ENCODE assay signal across 9 cellular contexts in genomic region chr6:72522735-72523141, GRCh38.
DNase-seq lines count a peak whose midpoint lies in the region; ATAC-seq and TF ChIP-seq lines count a peak whose summit lies in the region.
"Had no signal": no experiment of that assay in that cellular context is flagged by ENCODE, and none has a peak within 500 bp of the region (broad histone marks: within the 10 kb centered on the region; RNA-seq: fewer than 3 reads in every experiment).

No MANE protein-coding gene starts in this region.

- H3K9ac ChIP-seq in KMS-11: no peak overlapping the region

- intact Hi-C loops in activated T-helper 2 cell treated with anti-CD3 and anti-CD28 coated beads, Interferon-gamma antibody, Interleukin-2, Interleukin-4, amounts not matched to agents 10 μg/mL and 5 μg/mL and 100 μg/mL, durations not matched to agents 14 hours and 24 hours and 36 hours (cut with micrococcal nuclease): no loop called here

- H3K27ac ChIP-seq in KMS-11: no peak overlapping the region

- no peak overlapping the region for H3K4me3 ChIP-seq in KMS-11 (IDR thresholded peaks at IDR 0.05; ENCODE audit: insufficient read depth, low read depth, low read length)

- no peaks in the 10 kb centered on the region for H3K9me3 Mint-ChIP-seq in activated naive CD8-positive, alpha-beta T cell treated with anti-CD3 and anti-CD28 coated beads for 36 hours
- no peaks in the 10 kb centered on the region for H3K9me3 Mint-ChIP-seq in activated T-helper 2 cell treated with anti-CD3 and anti-CD28 coated beads, Interferon-gamma antibody, Interleukin-2, Interleukin-4, amounts not matched to agents 10 μg/mL and 5 μg/mL and 100 μg/mL, durations not matched to agents 14 hours and 24 hours and 36 hours
- H3K9me3 Mint-ChIP-seq: nephron had no signal

- H3K36me3 ChIP-seq in KMS-11 (ENCODE audit: insufficient read depth): no peaks in the 10 kb centered on the region

- H3K79me2 ChIP-seq in KMS-11 (ENCODE audit: insufficient read depth, low read depth): no peaks in the 10 kb centered on the region

- TF ChIP-seq CTCF in KMS-11 (conservative IDR thresholded peaks at IDR 0.05; ENCODE audit: low read depth, low read length): 0 out of 2 replicates have a peak, but pooled peaks have one; percentile 10

- H4K20me1 ChIP-seq in KMS-11 (ENCODE audit: insufficient read depth): no peaks in the 10 kb centered on the region

- no peak overlapping the region for H3K4me3 Mint-ChIP-seq in activated naive CD8-positive, alpha-beta T cell treated with anti-CD3 and anti-CD28 coated beads for 36 hours
- H3K4me3 Mint-ChIP-seq in activated T-helper 2 cell treated with anti-CD3 and anti-CD28 coated beads, Interferon-gamma antibody, Interleukin-2, Interleukin-4, amounts not matched to agents 10 μg/mL and 5 μg/mL and 100 μg/mL, durations not matched to agents 14 hours and 24 hours and 36 hours (ENCODE audit: low read depth): no peak overlapping the region
- H3K4me3 Mint-ChIP-seq: nephron had no signal

- no peaks in the 10 kb centered on the region for H3K4me1 ChIP-seq in KMS-11 (ENCODE audit: low read depth, poor library complexity, severe bottlenecking)

- no peaks in the 10 kb centered on the region for H3K4me1 Mint-ChIP-seq in activated naive CD8-positive, alpha-beta T cell treated with anti-CD3 and anti-CD28 coated beads for 36 hours
- no peaks in the 10 kb centered on the region for H3K4me1 Mint-ChIP-seq in activated T-helper 2 cell treated with anti-CD3 and anti-CD28 coated beads, Interferon-gamma antibody, Interleukin-2, Interleukin-4, amounts not matched to agents 10 μg/mL and 5 μg/mL and 100 μg/mL, durations not matched to agents 14 hours and 24 hours and 36 hours (ENCODE audit: low read depth)

- no peak overlapping the region for H2AFZ ChIP-seq in KMS-11 (ENCODE audit: low read depth)

- no peak overlapping the region for H3K4me2 ChIP-seq in KMS-11

- DNase-seq in ELF-1 (ENCODE audit: low read depth, low spot score): peak; percentile 85
- DNase-seq in activated naive CD8-positive, alpha-beta T cell treated with anti-CD3 and anti-CD28 coated beads for 36 hours: peak; percentile 6
- DNase-seq in activated T-helper 2 cell treated with anti-CD3 and anti-CD28 coated beads, Interferon-gamma antibody, Interleukin-2, Interleukin-4, amounts not matched to agents 10 μg/mL and 5 μg/mL and 100 μg/mL, durations not matched to agents 14 hours and 24 hours and 36 hours (ENCODE audit: low spot score): no peak
- no peak for DNase-seq in middle frontal gyrus (ENCODE audit: extremely low spot score, low spot score)
- no peak for DNase-seq in NCI-H146 treated with DMSO at 0.1 percent for 48 hours (lab: John Stamatoyannopoulos, UW; ENCODE audit: unreplicated experiment)
- DNase-seq in ureter (ENCODE audit: low spot score): no peak

- ATAC-seq in GM21447 (IDR thresholded peaks at IDR 0.05; ENCODE audit: unreplicated experiment): peak; percentile 52

- H3K27me3 ChIP-seq in KMS-11 (ENCODE audit: insufficient read depth, low read depth): no peaks in the 10 kb centered on the region

- peaks cover 5% of the 10 kb centered on the region for H3K27me3 Mint-ChIP-seq in activated naive CD8-positive, alpha-beta T cell treated with anti-CD3 and anti-CD28 coated beads for 36 hours
- peaks cover 9% of the 10 kb centered on the region for H3K27me3 Mint-ChIP-seq in activated T-helper 2 cell treated with anti-CD3 and anti-CD28 coated beads, Interferon-gamma antibody, Interleukin-2, Interleukin-4, amounts not matched to agents 10 μg/mL and 5 μg/mL and 100 μg/mL, durations not matched to agents 14 hours and 24 hours and 36 hours (ENCODE audit: low read depth)

- no peak overlapping the region for H3K27ac Mint-ChIP-seq in activated naive CD8-positive, alpha-beta T cell treated with anti-CD3 and anti-CD28 coated beads for 36 hours
- H3K27ac Mint-ChIP-seq in activated T-helper 2 cell treated with anti-CD3 and anti-CD28 coated beads, Interferon-gamma antibody, Interleukin-2, Interleukin-4, amounts not matched to agents 10 μg/mL and 5 μg/mL and 100 μg/mL, durations not matched to agents 14 hours and 24 hours and 36 hours: no peak overlapping the region
- H3K27ac Mint-ChIP-seq: nephron had no signal

- no peaks in the 10 kb centered on the region for H3K36me3 Mint-ChIP-seq in activated naive CD8-positive, alpha-beta T cell treated with anti-CD3 and anti-CD28 coated beads for 36 hours
- H3K36me3 Mint-ChIP-seq in activated T-helper 2 cell treated with anti-CD3 and anti-CD28 coated beads, Interferon-gamma antibody, Interleukin-2, Interleukin-4, amounts not matched to agents 10 μg/mL and 5 μg/mL and 100 μg/mL, durations not matched to agents 14 hours and 24 hours and 36 hours (ENCODE audit: low read depth): no peaks in the 10 kb centered on the region

Comparison
In these comparisons a context has a peak if more than half of its experiments do, and no peak if none do; other contexts are left out.
1. DNase-seq: peak in ELF-1 (single experiment) and activated naive CD8-positive, alpha-beta T cell treated with anti-CD3 and anti-CD28 coated beads for 36 hours (single experiment); none in activated T-helper 2 cell treated with anti-CD3 and anti-CD28 coated beads, Interferon-gamma antibody, Interleukin-2, Interleukin-4, amounts not matched to agents 10 μg/mL and 5 μg/mL and 100 μg/mL, durations not matched to agents 14 hours and 24 hours and 36 hours (single experiment), middle frontal gyrus (single experiment), NCI-H146 treated with DMSO at 0.1 percent for 48 hours (single experiment) and ureter (single experiment).